14 cellular contexts compared by ENCODE assay signal in genomic region chr1:95195046-95195445, GRCh38. TPM values are rescaled to one million over a fixed set of nuclear protein-coding genes. Genes with fewer than 3 reads are reported as not detected.
DNase-seq lines count a peak whose midpoint lies in the region; ATAC-seq, FAIRE-seq and TF ChIP-seq lines count a peak whose summit lies in the region.
"Had no signal": no experiment of that assay in that cellular context is flagged by ENCODE, and none has a peak within 500 bp of the region (broad histone marks: within the 10 kb centered on the region; RNA-seq: fewer than 3 reads in every experiment).

No MANE protein-coding gene starts in this region.

- H3K9me3 ChIP-seq in heart left ventricle (no peaks in the 10 kb centered on the region), H1 (ENCODE audit: insufficient read depth in 2 of 2, low read depth in 1 of 2, low read length in 1 of 2) (no peaks in the 10 kb centered on the region)
- H3K9me3 ChIP-seq: BLaER1 treated with 17β-estradiol and CSF1 and Interleukin-3, amounts not matched to agents 10 nM and 100 nM had no signal

- H3K36me3 ChIP-seq in heart left ventricle, result no peaks in the 10 kb centered on the region
- no peaks in the 10 kb centered on the region for H3K36me3 ChIP-seq in H1 (ENCODE audit: control insufficient read depth in 2 of 4, insufficient read depth in 4 of 4, low read length in 3 of 4)
- H3K36me3 ChIP-seq: BLaER1 treated with 17β-estradiol and CSF1 and Interleukin-3, amounts not matched to agents 10 nM and 100 nM had no signal

- POLR2A ChIA-PET in H1 (lab: Charles Lee; ENCODE audit: partially characterized antibody), result no interaction called here

- WGBS in heart left ventricle, 4 donors, result 72 to 77% (median 74%) methylated on average over 3 of the region's 3 CpGs
- 82% methylated on average over 3 of the region's 3 CpGs; no CpG with 5 or more reads in 1 of the 2 experiments for WGBS in H1 (ENCODE audit: extremely low coverage in 1 of 2, insufficient coverage in 1 of 2, insufficient read length in 1 of 2, insufficient replicate concordance in 2 of 2, low coverage in 1 of 2, low lambda C conversion rate in 2 of 2, missing lambda C conversion rate in 1 of 2), 2 experiments

- TF ChIP-seq RAD21 in H1 (IDR thresholded peaks at IDR 0.05 in 1 of 2, conservative IDR thresholded peaks at IDR 0.05 in 1 of 2; ENCODE audit: low read depth in 2 of 2, low read length in 2 of 2), result no peak

- no peak overlapping the region for H2BK5ac ChIP-seq in H1 (ENCODE audit: low read depth, low read length)

- H2AFZ ChIP-seq in H1 (ENCODE audit: low read length), result no peak overlapping the region

- FAIRE-seq in H1 (lab: Jason Lieb, UNC), result no peak
- FAIRE-seq: GM12891 had no signal

- H3K79me1 ChIP-seq in H1 (ENCODE audit: low read depth, low read length), result no peaks in the 10 kb centered on the region

- peaks cover 0 to 43% (median 18%) of the 10 kb centered on the region in 12 donors for H3K4me1 ChIP-seq in heart left ventricle
- peaks cover 0 to 4% (median 2%) of the 10 kb centered on the region in 4 experiments; a peak in 2 of 7 replicates for H3K4me1 ChIP-seq in H1 (replicated peaks in 1 of 4; ENCODE audit: control insufficient read depth in 3 of 4, insufficient read depth in 4 of 4, low read length in 3 of 4)
- H3K4me1 ChIP-seq: BLaER1 treated with 17β-estradiol and CSF1 and Interleukin-3, amounts not matched to agents 10 nM and 100 nM had no signal

- no peak for ATAC-seq in heart left ventricle
- no peak for ATAC-seq in left ventricle myocardium superior
- ATAC-seq in GM18909 (IDR thresholded peaks at IDR 0.05; ENCODE audit: poor library complexity, unreplicated experiment), result no peak

- no peak for TF ChIP-seq EP300 in H1 (IDR thresholded peaks at IDR 0.05; ENCODE audit: borderline replicate concordance in 1 of 2, low read depth in 2 of 2, low read length in 2 of 2)

- no peak for TF ChIP-seq POLR2A in heart left ventricle (IDR thresholded peaks at IDR 0.05)
- TF ChIP-seq POLR2A in H1 (IDR thresholded peaks at IDR 0.05; ENCODE audit: control extremely low read depth in 1 of 2, low read depth in 2 of 2, low read length in 2 of 2), result no peak

- no peak for DNase-seq in heart left ventricle
- DNase-seq in left ventricle myocardium superior, result no peak
- peak; percentile 61 for DNase-seq in DMS 273 (lab: John Stamatoyannopoulos, UW; ENCODE audit: unreplicated experiment)
- DNase-seq in NCI-H1694 treated with DMSO at 0.1 percent for 48 hours (lab: John Stamatoyannopoulos, UW), result peak; percentile 78
- DNase-seq in H1 (ENCODE audit: low read depth in 1 of 2, low spot score in 2 of 2), result no peak
- no peak for DNase-seq in ecto neural progenitor cell (ENCODE audit: low spot score)
- DNase-seq: 8988T; CD4-positive, CD25-positive, alpha-beta regulatory T cell; DMS79; HCEC 1CT; HFFc6 had no signal

- H2AK5ac ChIP-seq in H1 (ENCODE audit: low read depth, low read length), result no peak overlapping the region

- no peak for TF ChIP-seq CTCF in heart left ventricle (IDR thresholded peaks at IDR 0.05)
- no peak for TF ChIP-seq CTCF in H1 (IDR thresholded peaks at IDR 0.05; ENCODE audit: control extremely low read depth in 1 of 3, insufficient read depth in 1 of 3, low read depth in 1 of 3, low read length in 3 of 3)

- no peak overlapping the region for H3K4me3 ChIP-seq in heart left ventricle
- H3K4me3 ChIP-seq in H1 (ENCODE audit: extremely low read depth in 1 of 4, insufficient read depth in 2 of 4, low read depth in 3 of 4, low read length in 4 of 4), result no peak overlapping the region
- H3K4me3 ChIP-seq: BLaER1 treated with 17β-estradiol and CSF1 and Interleukin-3, amounts not matched to agents 10 nM and 100 nM had no signal

- no peak overlapping the region for H2BK120ac ChIP-seq in H1 (replicated peaks; ENCODE audit: low read depth, low read length)

- no peaks in the 10 kb centered on the region for H3K27me3 ChIP-seq in heart left ventricle
- H3K27me3 ChIP-seq in H1 (replicated peaks in 1 of 4; ENCODE audit: control insufficient read depth in 3 of 4, extremely low read depth in 1 of 4, insufficient read depth in 3 of 4, low read length in 3 of 4), result no peaks in the 10 kb centered on the region
- H3K27me3 ChIP-seq: BLaER1 treated with 17β-estradiol and CSF1 and Interleukin-3, amounts not matched to agents 10 nM and 100 nM had no signal

- H3K56ac ChIP-seq in H1 (replicated peaks; ENCODE audit: insufficient read length, low read depth, low read length), result no peak overlapping the region

- no peak overlapping the region for H3K4ac ChIP-seq in H1 (replicated peaks; ENCODE audit: insufficient read length, low read depth, low read length)

- no peaks in the 10 kb centered on the region for H4K20me1 ChIP-seq in H1 (replicated peaks in 1 of 2; ENCODE audit: control insufficient read depth in 1 of 2, insufficient read depth in 2 of 2, low read length in 2 of 2)
- H4K20me1 ChIP-seq: BLaER1 treated with 17β-estradiol and CSF1 and Interleukin-3, amounts not matched to agents 10 nM and 100 nM had no signal

- no peak overlapping the region for H4K5ac ChIP-seq in H1 (ENCODE audit: insufficient read length, low read depth, low read length)

- H3K14ac ChIP-seq in H1 (ENCODE audit: insufficient read length), result no peak overlapping the region

- H2BK12ac ChIP-seq in H1 (ENCODE audit: low read depth, low read length), result no peak overlapping the region

- CTCF ChIA-PET in H1 (lab: Charles Lee; ENCODE audit: partially characterized antibody), result interaction anchor here (1.0 kb wide), 1 partner anchor 14 kb away, joined by 4 read pairs; no protein-coding TSS in a partner anchor

- no peak overlapping the region for H3K4me2 ChIP-seq in H1 (ENCODE audit: insufficient read depth in 1 of 2, low read depth in 2 of 2, low read length in 2 of 2)
- H3K4me2 ChIP-seq: BLaER1 treated with 17β-estradiol and CSF1 and Interleukin-3, amounts not matched to agents 10 nM and 100 nM had no signal

- H4K91ac ChIP-seq in H1 (replicated peaks; ENCODE audit: insufficient read length, low read length), result no peak overlapping the region

- intact Hi-C loops in heart left ventricle (cut with DNase I) (loop anchor here in 2 of 10 donors (5.0 kb wide), 1 partner anchor 37 kb away; the partner anchor contains the start of gene RWDD3 (in 2 of the 2)), left ventricle myocardium superior (cut with micrococcal nuclease) (no loop called here)

- no peak overlapping the region for H3K18ac ChIP-seq in H1 (ENCODE audit: extremely low read depth, low read length)

- H4K8ac ChIP-seq in H1 (ENCODE audit: extremely low read depth, insufficient read depth, low read length), result no peak overlapping the region

- no peak overlapping the region for H2BK15ac ChIP-seq in H1 (ENCODE audit: low read length)

- no peak overlapping the region for H3K23ac ChIP-seq in H1 (ENCODE audit: insufficient read length)

- H3K27ac ChIP-seq in heart left ventricle (peak overlapping the region; percentile 10 to 88 (median 71)), H1 (ENCODE audit: low read depth, low read length) (no peak overlapping the region)
- H3K27ac ChIP-seq: BLaER1 treated with 17β-estradiol and CSF1 and Interleukin-3, amounts not matched to agents 10 nM and 100 nM had no signal

- H2BK20ac ChIP-seq in H1 (ENCODE audit: low read length), result 0 out of 2 replicates have a peak overlapping the region, but pooled peaks have one; percentile 36

- no peaks in the 10 kb centered on the region for H3K23me2 ChIP-seq in H1 (ENCODE audit: low read depth, low read length)

- no peak overlapping the region for H3K9ac ChIP-seq in H1 (replicated peaks in 1 of 4; ENCODE audit: extremely low read depth in 1 of 4, low read depth in 3 of 4, low read length in 3 of 4)
- H3K9ac ChIP-seq: BLaER1 treated with 17β-estradiol and CSF1 and Interleukin-3, amounts not matched to agents 10 nM and 100 nM had no signal

- no peaks in the 10 kb centered on the region for H3K79me2 ChIP-seq in H1 (ENCODE audit: control insufficient read depth in 1 of 2, insufficient read depth in 2 of 2, low read length in 2 of 2)

TF ChIP-seq in H1, 55 proteins besides CTCF, POLR2A, EP300 and RAD21:
- TF ChIP-seq RBBP5 (IDR thresholded peaks at IDR 0.05; ENCODE audit: borderline replicate concordance, low read depth, low read length) (no peak), CREB1 (IDR thresholded peaks at IDR 0.05) (no peak), KDM5A (IDR thresholded peaks at IDR 0.05; ENCODE audit: low read length) (no peak), CEBPB (IDR thresholded peaks at IDR 0.05; ENCODE audit: low read depth, low read length) (no peak), BACH1 (IDR thresholded peaks at IDR 0.05; ENCODE audit: low read length) (no peak)
TF ChIP-seq in H1: peak in this region for 0.

RNA-seq across cellular contexts. Expression of gene RWDD3, which starts 39.0 kb away (rescaled TPM):
- 10 to 100 TPM in 7 of 9 donors, 1 to 10 TPM in 2; 8.9 to 24.8 (median 14.8) TPM for total RNA-seq in heart left ventricle
- 10 to 100 TPM; 11.2 to 41.1 TPM for polyA plus RNA-seq in heart left ventricle
- 15.9 TPM for total RNA-seq in left ventricle myocardium superior
- 12.3 and 14.5 TPM in 2 replicates for total RNA-seq in H1 (2021; fragmentation: NEBNext Ultra II Directional; extraction: Animal tissue kit (Norgen Biotek cat#: 25700))
- polyA plus RNA-seq in H1 (2011; rRNA removed), result 5.0 and 7.9 TPM in 2 replicates
- polyA plus RNA-seq in H1 (2011; cell fraction: cytosol; rRNA removed), result 12.7 TPM
- polyA plus RNA-seq in H1 (2011; cell fraction: nucleus; rRNA removed), result 5.0 TPM
- 7.7 to 14.7 TPM (median 10.0 TPM) in 4 replicates for polyA plus RNA-seq in H1 (2012, experiment 1 of 2)
- 5.0 TPM for polyA plus RNA-seq in H1 (2012, experiment 2 of 2)
- polyA plus RNA-seq in H1 (2013, experiment 1 of 2), result 20.1 TPM
- polyA plus RNA-seq in H1 (2013, experiment 2 of 2), result 17.5 TPM
- 6.0 and 7.4 TPM in 2 replicates for polyA minus RNA-seq in H1 (2011; rRNA and poly(A)+ RNA removed)
- 4.9 TPM for polyA minus RNA-seq in H1 (2011; cell fraction: cytosol; rRNA and poly(A)+ RNA removed)
- 9.9 TPM for polyA minus RNA-seq in H1 (2011; cell fraction: nucleus; rRNA and poly(A)+ RNA removed)

Comparison
In these comparisons a context has a peak if more than half of its experiments do, and no peak if none do; other contexts are left out.
1. DNase-seq: peak in DMS 273 (single experiment) and NCI-H1694 treated with DMSO at 0.1 percent for 48 hours (single experiment); none in heart left ventricle (0 of 5), left ventricle myocardium superior (single experiment), H1 (0 of 2) and ecto neural progenitor cell (single experiment).